Comparison of ENCODE assay signal across 24 cellular contexts in the genomic region with DNA sequence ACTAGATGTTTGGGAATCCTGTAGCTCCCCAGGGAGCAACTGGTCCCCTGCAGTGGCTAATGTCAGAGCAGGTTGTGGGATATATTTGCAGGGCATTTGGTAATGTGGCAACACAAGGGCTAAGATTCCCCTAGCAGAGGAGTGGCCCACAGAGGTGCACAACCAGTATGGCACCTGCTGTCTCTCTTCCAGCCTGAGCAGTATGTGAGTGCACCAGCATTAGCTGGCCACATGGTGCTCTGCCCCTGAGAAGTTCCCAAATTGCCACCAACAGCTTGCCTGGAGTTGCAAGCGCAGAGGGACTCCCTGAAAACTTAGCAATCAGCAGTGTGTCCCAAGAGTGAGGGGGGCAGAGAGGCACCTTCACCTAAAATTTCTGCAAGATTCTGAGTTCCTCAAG. TPM values are rescaled to one million over a fixed set of nuclear protein-coding genes. Genes with fewer than 3 reads are reported as not detected.
"Had no signal": no experiment of that assay in that cellular context is flagged by ENCODE, and none has a peak within 500 bp of the region (broad histone marks: within the 10 kb centered on the region; RNA-seq: fewer than 3 reads in every experiment).

No MANE protein-coding gene starts in this region.

- H3K27ac ChIP-seq: SJSA1, SK-N-MC had no signal

- H3K4me3 ChIP-seq: SJSA1, SK-N-MC had no signal

- DNase-seq: KBM-7, MV-4-11, NCI-H1048, NCI-H1105, NCI-H1417 treated with DMSO at 0.1 percent for 48 hours, NCI-H146, NCI-H1694 treated with DMSO at 0.1 percent for 48 hours, NCI-H1930, NCI-H2081, NCI-H2107, NCI-H2227 treated with DMSO at 0.1 percent for 48 hours, NCI-H446, NCI-H510A, NCI-H524 treated with DMSO at 0.1 percent for 48 hours, NCI-H69, NCI-H774, Right ventricle myocardium superior, RPMI8226, SIG-M5 had no signal

- H3K27me3 ChIP-seq: SJSA1 had no signal

- FAIRE-seq: RCC 7860 had no signal

- H3K36me3 ChIP-seq: SJSA1 had no signal

RNA-seq across cellular contexts. Expression of a gene that starts 53.2 kb away (rescaled TPM):
- total RNA-seq: HT-29, LHCN-M2 had no signal
